ENCODE assay signal across 9 cellular contexts in genomic region chr1:112803906-112804762, GRCh38.
A peak's percentile ranks its signal among the peaks of the same experiment; 100 is the strongest.
DNase-seq lines count a peak whose midpoint lies in the region; ATAC-seq, FAIRE-seq and TF ChIP-seq lines count a peak whose summit lies in the region.
"Had no signal": no experiment of that assay in that cellular context is flagged by ENCODE, and none has a peak within 500 bp of the region (broad histone marks: within the 10 kb centered on the region; RNA-seq: fewer than 3 reads in every experiment).

No MANE protein-coding gene starts in this region.

- no peaks in the 10 kb centered on the region for H3K9me3 Mint-ChIP-seq in mesothelial cell of epicardium

- H3K18ac ChIP-seq in H1 (ENCODE audit: extremely low read depth, low read length) = no peak overlapping the region; the same call in 1 of the 2 replicates

- H3K27ac Mint-ChIP-seq in mesothelial cell of epicardium = peak overlapping the region; percentile 74

- H3K36me3 ChIP-seq in H1 (ENCODE audit: control insufficient read depth in 2 of 4, insufficient read depth in 4 of 4, low read length in 3 of 4) = no peaks in the 10 kb centered on the region
- H3K36me3 ChIP-seq: BLaER1 had no signal

- H2AFZ ChIP-seq in H1 (ENCODE audit: low read length) = no peak overlapping the region

- peak overlapping the region; percentile 36; the same call in 1 of the 2 replicates for H2BK5ac ChIP-seq in H1 (ENCODE audit: low read depth, low read length)

- no peaks in the 10 kb centered on the region for H3K36me3 Mint-ChIP-seq in mesothelial cell of epicardium

- no peaks in the 10 kb centered on the region for H3K9me3 ChIP-seq in H1 (ENCODE audit: insufficient read depth in 2 of 2, low read depth in 1 of 2, low read length in 1 of 2)
- H3K9me3 ChIP-seq: BLaER1 had no signal

- H2BK20ac ChIP-seq in H1 (ENCODE audit: low read length) = peak overlapping the region; percentile 56

- no peaks in the 10 kb centered on the region for H3K79me1 ChIP-seq in H1 (ENCODE audit: low read depth, low read length)

- no peak overlapping the region for H3K14ac ChIP-seq in H1 (ENCODE audit: insufficient read length)

- 0 out of 2 replicates have a peak overlapping the region, but pooled peaks have one; percentile 13 for H2BK15ac ChIP-seq in H1 (ENCODE audit: low read length)

- no peak overlapping the region for H2AK5ac ChIP-seq in H1 (ENCODE audit: low read depth, low read length)

- H3K4ac ChIP-seq in H1 (replicated peaks; ENCODE audit: insufficient read length, low read depth, low read length) = no peak overlapping the region

- H3K27me3 Mint-ChIP-seq in mesothelial cell of epicardium (ENCODE audit: low read depth) = no peaks in the 10 kb centered on the region

- peak; percentile 100 for TF ChIP-seq RAD21 in H1 (IDR thresholded peaks at IDR 0.05 in 1 of 2, conservative IDR thresholded peaks at IDR 0.05 in 1 of 2; ENCODE audit: low read depth in 2 of 2, low read length in 2 of 2)

- H4K91ac ChIP-seq in H1 (replicated peaks; ENCODE audit: insufficient read length, low read length) = peak overlapping the region; percentile 49

- no peak overlapping the region for H3K4me2 ChIP-seq in H1 (ENCODE audit: insufficient read depth in 1 of 2, low read depth in 2 of 2, low read length in 2 of 2)
- H3K4me2 ChIP-seq: BLaER1 had no signal

- peaks cover 2 to 6% (median 4%) of the 10 kb centered on the region in 4 experiments; a peak in 5 of 7 replicates for H3K4me1 ChIP-seq in H1 (replicated peaks in 1 of 4; ENCODE audit: control insufficient read depth in 3 of 4, insufficient read depth in 4 of 4, low read length in 3 of 4)

- POLR2A ChIA-PET in H1 (lab: Charles Lee; ENCODE audit: partially characterized antibody) = interaction anchor here (0.7 to 3.2 kb wide), 11 partner anchors 11 to 244 kb away, joined by 3 to 20 read pairs (median 4); partner anchors contain the start of gene PPM1J

- no peak overlapping the region for H2BK120ac ChIP-seq in H1 (replicated peaks; ENCODE audit: low read depth, low read length)

- no peaks in the 10 kb centered on the region for H3K79me2 ChIP-seq in H1 (ENCODE audit: control insufficient read depth in 1 of 2, insufficient read depth in 2 of 2, low read length in 2 of 2)

- no peaks in the 10 kb centered on the region for H4K20me1 ChIP-seq in H1 (replicated peaks in 1 of 2; ENCODE audit: control insufficient read depth in 1 of 2, insufficient read depth in 2 of 2, low read length in 2 of 2)
- H4K20me1 ChIP-seq: BLaER1 had no signal

- no peak overlapping the region for H3K23ac ChIP-seq in H1 (ENCODE audit: insufficient read length)

- DNase-seq in NCI-H187 (lab: John Stamatoyannopoulos, UW) = peak; percentile 6 to 14
- DNase-seq in NCI-H187 treated with DMSO at 0.1 percent for 48 hours (lab: John Stamatoyannopoulos, UW) = no peak
- DNase-seq in NCI-H446 treated with DMSO at 0.1 percent for 48 hours (lab: John Stamatoyannopoulos, UW) = peak; percentile 3
- DNase-seq in activated CD4-positive, alpha-beta T cell treated with anti-CD3 and anti-CD28 coated beads, Interleukin-2, amount 50 U/mL, for 1 hour = peak; percentile 28
- DNase-seq in H1 (ENCODE audit: low read depth in 1 of 2, low spot score in 2 of 2) = peak in 1 of 2 experiments; percentile 80
- peak; percentile 51 to 75 for DNase-seq in mesothelial cell of epicardium (ENCODE audit: low spot score in 2 of 2, unreplicated experiment in 2 of 2)
- DNase-seq in stimulated activated CD8-positive, alpha-beta memory T cell treated with anti-CD3 and anti-CD28 coated beads, Interleukin-7, amount 100 ng/mL, for 48 hours (ENCODE audit: extremely low read depth in 1 of 2, low read depth in 1 of 2) = peak; percentile 10 to 19

- H3K4me1 Mint-ChIP-seq in mesothelial cell of epicardium = peaks cover 45% of the 10 kb centered on the region

- no peak for TF ChIP-seq EP300 in H1 (IDR thresholded peaks at IDR 0.05; ENCODE audit: borderline replicate concordance in 1 of 2, low read depth in 2 of 2, low read length in 2 of 2)

- H3K4me3 ChIP-seq in H1 (ENCODE audit: extremely low read depth in 1 of 4, insufficient read depth in 2 of 4, low read depth in 3 of 4, low read length in 4 of 4) = no peak overlapping the region
- H3K4me3 ChIP-seq: BLaER1 had no signal

- no peak overlapping the region for H3K27ac ChIP-seq in H1 (ENCODE audit: low read depth, low read length)
- H3K27ac ChIP-seq: BLaER1 had no signal

- H3K27me3 ChIP-seq in H1 (replicated peaks in 1 of 4; ENCODE audit: control insufficient read depth in 3 of 4, extremely low read depth in 1 of 4, insufficient read depth in 3 of 4, low read length in 3 of 4) = no peaks in the 10 kb centered on the region
- H3K27me3 ChIP-seq: BLaER1 had no signal

- H3K56ac ChIP-seq in H1 (replicated peaks; ENCODE audit: insufficient read length, low read depth, low read length) = no peak overlapping the region

- no peak overlapping the region for H3K9ac ChIP-seq in H1 (replicated peaks in 1 of 4; ENCODE audit: extremely low read depth in 1 of 4, low read depth in 3 of 4, low read length in 3 of 4)

- peak overlapping the region; percentile 32; the same call in 1 of the 2 replicates for H2BK12ac ChIP-seq in H1 (ENCODE audit: low read depth, low read length)

- no peak for TF ChIP-seq POLR2A in H1 (IDR thresholded peaks at IDR 0.05; ENCODE audit: control extremely low read depth in 1 of 2, low read depth in 2 of 2, low read length in 2 of 2)

- H3K4me3 Mint-ChIP-seq in mesothelial cell of epicardium = no peak overlapping the region

- H3K23me2 ChIP-seq in H1 (ENCODE audit: low read depth, low read length) = no peaks in the 10 kb centered on the region

- H4K8ac ChIP-seq in H1 (ENCODE audit: extremely low read depth, insufficient read depth, low read length) = no peak overlapping the region

- TF ChIP-seq CTCF in H1 (IDR thresholded peaks at IDR 0.05; ENCODE audit: control extremely low read depth in 1 of 3, insufficient read depth in 1 of 3, low read depth in 1 of 3, low read length in 3 of 3) (peak; percentile 98 to 99 (median 98)), mesothelial cell of epicardium (IDR thresholded peaks at IDR 0.05; ENCODE audit: unreplicated experiment) (peak; percentile 46)

- peak overlapping the region; percentile 31 for H4K5ac ChIP-seq in H1 (ENCODE audit: insufficient read length, low read depth, low read length)

- no peak for FAIRE-seq in H1 (lab: Jason Lieb, UNC)

- CTCF ChIA-PET in H1 (lab: Charles Lee; ENCODE audit: partially characterized antibody) = interaction anchor here (0.6 to 13.9 kb wide), 61 partner anchors 9 to 576 kb away, joined by 3 to 547 read pairs (median 5); partner anchors contain the start of genes LRIG2 and PPM1J

- peak; percentile 75 for ATAC-seq in HG03045 (IDR thresholded peaks at IDR 0.05; ENCODE audit: unreplicated experiment)

- 49% methylated on average over 9 of the region's 10 CpGs; no CpG with 5 or more reads in 1 of the 2 experiments for WGBS in H1 (ENCODE audit: extremely low coverage in 1 of 2, insufficient coverage in 1 of 2, insufficient read length in 1 of 2, insufficient replicate concordance in 2 of 2, low coverage in 1 of 2, low lambda C conversion rate in 2 of 2, missing lambda C conversion rate in 1 of 2), 2 experiments

TF ChIP-seq in H1, 55 proteins besides CTCF, POLR2A, EP300 and RAD21:
- TF ChIP-seq MAX (IDR thresholded peaks at IDR 0.05) = peak; percentile 51; the same call in 1 of the 2 replicates
- TF ChIP-seq ATF2 (IDR thresholded peaks at IDR 0.05; ENCODE audit: low read length) = 0 out of 2 replicates have a peak, but pooled peaks have one; percentile 54
- TF ChIP-seq EGR1 (IDR thresholded peaks at IDR 0.05; ENCODE audit: borderline replicate concordance, low read depth, low read length) = no peak
- TF ChIP-seq TAF7 (optimal IDR thresholded peaks at IDR 0.05; ENCODE audit: borderline replicate concordance, low read depth, low read length) = peak; percentile 14
- no peak for TF ChIP-seq SRF (IDR thresholded peaks at IDR 0.05; ENCODE audit: low read depth, low read length)
- 0 out of 2 replicates have a peak, but pooled peaks have one; percentile 46 for TF ChIP-seq JUND (IDR thresholded peaks at IDR 0.05; ENCODE audit: low read length)
- TF ChIP-seq YY1 (IDR thresholded peaks at IDR 0.05; ENCODE audit: low read depth, low read length) = 0 out of 2 replicates have a peak, but pooled peaks have one; percentile 23
- TF ChIP-seq TEAD4 (IDR thresholded peaks at IDR 0.05; ENCODE audit: low read depth, low read length) = peak; percentile 78; the same call in 1 of the 2 replicates
